8 cellular contexts compared by ENCODE assay signal in genomic region chr5:103120607-103121200, GRCh38. TPM values are rescaled to one million over a fixed set of nuclear protein-coding genes. Genes with fewer than 3 reads are reported as not detected.
A peak's percentile ranks its signal among the peaks of the same experiment; 100 is the strongest.
DNase-seq lines count a peak whose midpoint lies in the region; ATAC-seq lines count a peak whose summit lies in the region.

No MANE protein-coding gene starts in this region.

- H3K27me3 Mint-ChIP-seq in activated naive CD8-positive, alpha-beta T cell = no peaks in the 10 kb centered on the region

- peak overlapping the region; percentile 98 for H3K4me3 Mint-ChIP-seq in activated naive CD8-positive, alpha-beta T cell

- peak overlapping the region; percentile 95 for H3K4me3 ChIP-seq in Jurkat, Clone E6-1 (ENCODE audit: low read length)

- H3K4me1 Mint-ChIP-seq in activated naive CD8-positive, alpha-beta T cell (ENCODE audit: low read depth) = peaks cover 65% of the 10 kb centered on the region

- ATAC-seq in sciatic nerve (peak; percentile 8), GM21526 (IDR thresholded peaks at IDR 0.05; ENCODE audit: low FRiP score, unreplicated experiment) (no peak)

- H3K9me3 Mint-ChIP-seq in activated naive CD8-positive, alpha-beta T cell (ENCODE audit: low read depth) = no peaks in the 10 kb centered on the region

- DNase-seq in DMS53 (lab: John Stamatoyannopoulos, UW) (peak; percentile 42), DMS53 treated with DMSO at 0.1 percent for 48 hours (lab: John Stamatoyannopoulos, UW; ENCODE audit: unreplicated experiment) (no peak), hepatic stellate cell (ENCODE audit: low spot score) (peak; percentile 2), sciatic nerve (ENCODE audit: low spot score) (no peak), DMS79 treated with DMSO at 0.1 percent for 48 hours (lab: John Stamatoyannopoulos, UW) (no peak)
- DNase-seq in Jurkat, Clone E6-1 (ENCODE audit: low read depth, low spot score) = no peak

- H3K36me3 Mint-ChIP-seq in activated naive CD8-positive, alpha-beta T cell = no peaks in the 10 kb centered on the region

- H3K27ac Mint-ChIP-seq in activated naive CD8-positive, alpha-beta T cell = peak overlapping the region; percentile 99

- intact Hi-C loops in sciatic nerve (cut with DNase I) = no loop called here

RNA-seq across cellular contexts. Expression of gene PPIP5K2, which starts 0.6 kb away (rescaled TPM):
- 54.3 TPM for polyA plus RNA-seq in Jurkat, Clone E6-1 (2012; ENCODE audit: insufficient read depth, insufficient read length)
- total RNA-seq in sciatic nerve = 103 TPM

RNA-seq across cellular contexts. Expression of gene GIN1, which starts 0.8 kb away (rescaled TPM):
- 13.1 TPM for polyA plus RNA-seq in Jurkat, Clone E6-1 (2012; ENCODE audit: insufficient read depth, insufficient read length)
- 14.1 TPM for total RNA-seq in sciatic nerve

Comparison
In these comparisons a context has a peak if more than half of its experiments do, and no peak if none do; other contexts are left out.
1. DNase-seq: peak in DMS53 (single experiment) and hepatic stellate cell (single experiment); none in DMS53 treated with DMSO at 0.1 percent for 48 hours (single experiment), Jurkat, Clone E6-1 (single experiment), sciatic nerve (single experiment) and DMS79 treated with DMSO at 0.1 percent for 48 hours (single experiment).